9 cellular contexts compared by ENCODE assay signal in the genomic region with DNA sequence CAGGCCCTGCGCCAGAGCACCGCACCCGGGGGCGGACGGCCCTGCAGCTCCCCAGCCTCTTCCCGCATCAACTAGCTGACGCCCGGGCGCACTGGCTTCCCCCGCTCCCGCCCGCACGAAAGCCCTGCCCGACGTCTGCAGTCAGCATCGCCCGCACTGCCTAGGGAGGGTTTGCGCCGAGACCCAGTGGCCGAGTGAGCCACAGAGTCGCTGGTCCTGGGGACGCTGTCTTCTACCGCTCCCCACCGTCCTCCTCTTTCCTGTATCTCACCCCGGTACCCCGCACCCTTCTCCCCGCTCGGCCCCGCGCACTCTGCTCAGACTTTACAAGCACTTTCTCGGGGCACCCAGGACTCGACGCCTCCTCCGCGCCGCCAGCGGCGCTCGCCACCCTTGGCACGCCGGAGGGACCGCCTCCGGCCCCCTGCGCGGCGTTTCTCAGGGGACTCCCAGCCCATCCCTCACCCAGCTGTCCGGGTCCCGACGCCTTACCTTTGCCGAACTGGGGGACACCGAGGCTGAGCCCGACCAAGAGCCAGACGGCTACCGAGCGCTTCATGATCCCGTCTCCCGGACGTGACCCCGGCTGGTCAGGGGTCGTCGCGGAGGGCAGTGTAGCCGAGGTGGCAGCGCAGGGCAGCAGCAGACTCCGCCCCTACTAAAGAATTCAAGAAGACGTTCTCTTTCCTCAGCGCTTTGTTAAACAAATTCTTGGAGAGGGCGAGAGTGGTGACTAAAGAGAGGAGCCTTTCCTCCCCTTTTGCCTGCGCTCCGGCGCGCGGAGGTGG. TPM values are rescaled to one million over a fixed set of nuclear protein-coding genes. Genes with fewer than 3 reads are reported as not detected.
A peak's percentile ranks its signal among the peaks of the same experiment; 100 is the strongest.
DNase-seq lines count a peak whose midpoint lies in the region; ATAC-seq and TF ChIP-seq lines count a peak whose summit lies in the region.
"Had no signal": no experiment of that assay in that cellular context is flagged by ENCODE, and none has a peak within 500 bp of the region (broad histone marks: within the 10 kb centered on the region; RNA-seq: fewer than 3 reads in every experiment).

No MANE protein-coding gene starts in this region.

- H3K4me1 ChIP-seq in BE2C (peaks cover 1% of the 10 kb centered on the region; the same call in 1 of the 2 replicates), duodenal mucosa (ENCODE audit: control insufficient read depth in 1 of 2, insufficient read depth in 2 of 2, low read length in 2 of 2) (no peaks in the 10 kb centered on the region), right lobe of liver (peaks cover 0 to 18% (median 0%) of the 10 kb centered on the region in 4 donors), tibial artery (peaks cover 0 to 40% (median 20%) of the 10 kb centered on the region in 4 donors)

- WGBS in right lobe of liver (ENCODE audit: insufficient coverage, low coverage, low lambda C conversion rate, missing lambda C conversion rate), result 2% methylated on average over 22 of the region's 73 CpGs

- peaks cover 39% of the 10 kb centered on the region for H3K27me3 Mint-ChIP-seq in activated T-helper 1 cell treated with anti-CD3 and anti-CD28 coated beads, Interleukin-12 subunit alpha, Interleukin-12 subunit beta, Interleukin-2, Interleukin-4 antibody, amounts not matched to agents 30 ng/mL and 10 ng/mL and 1 ng/mL, durations not matched to agents 14 hours and 24 hours and 36 hours (ENCODE audit: insufficient read depth)

- ATAC-seq in right lobe of liver (peak; percentile 23 to 33 (median 26)), GM21526 (IDR thresholded peaks at IDR 0.05; ENCODE audit: low FRiP score, unreplicated experiment) (no peak), HG03135 (IDR thresholded peaks at IDR 0.05; ENCODE audit: unreplicated experiment) (no peak)

- no peak overlapping the region for H3K4me3 Mint-ChIP-seq in activated T-helper 1 cell treated with anti-CD3 and anti-CD28 coated beads, Interleukin-12 subunit alpha, Interleukin-12 subunit beta, Interleukin-2, Interleukin-4 antibody, amounts not matched to agents 30 ng/mL and 10 ng/mL and 1 ng/mL, durations not matched to agents 14 hours and 24 hours and 36 hours
- H3K4me3 Mint-ChIP-seq: activated T-cell treated with anti-CD3 and anti-CD28 coated beads, Interleukin-2, amount 50 U/mL, for 4 hours had no signal

- H3K27me3 ChIP-seq in BE2C, result no peaks in the 10 kb centered on the region
- peaks cover 23 to 30% of the 10 kb centered on the region in 2 donors for H3K27me3 ChIP-seq in duodenal mucosa (ENCODE audit: control insufficient read depth in 1 of 2, insufficient read depth in 2 of 2, low read length in 2 of 2)
- peaks cover 6 to 9% of the 10 kb centered on the region in 2 donors for H3K27me3 ChIP-seq in right lobe of liver
- no peaks in the 10 kb centered on the region for H3K27me3 ChIP-seq in tibial artery

- H3K4me3 ChIP-seq in BE2C (ENCODE audit: low read depth, low read length), result peak overlapping the region; percentile 85
- H3K4me3 ChIP-seq in duodenal mucosa (ENCODE audit: low read depth in 1 of 2, low read length in 2 of 2), result peak overlapping the region; percentile 61 to 66
- H3K4me3 ChIP-seq in right lobe of liver, result peak overlapping the region in 2 of 3 donors; percentile 25 to 29
- peak overlapping the region; percentile 79 to 88 for H3K4me3 ChIP-seq in tibial artery

- H3K9me3 ChIP-seq in BE2C, result no peaks in the 10 kb centered on the region
- H3K9me3 ChIP-seq in duodenal mucosa (ENCODE audit: control insufficient read depth in 1 of 2, low read length in 2 of 2), result no peaks in the 10 kb centered on the region
- no peaks in the 10 kb centered on the region for H3K9me3 ChIP-seq in right lobe of liver
- H3K9me3 ChIP-seq in tibial artery, result no peaks in the 10 kb centered on the region

- H3K9me3 Mint-ChIP-seq in activated T-helper 1 cell treated with anti-CD3 and anti-CD28 coated beads, Interleukin-12 subunit alpha, Interleukin-12 subunit beta, Interleukin-2, Interleukin-4 antibody, amounts not matched to agents 30 ng/mL and 10 ng/mL and 1 ng/mL, durations not matched to agents 14 hours and 24 hours and 36 hours, result no peaks in the 10 kb centered on the region
- H3K9me3 Mint-ChIP-seq: activated T-cell treated with anti-CD3 and anti-CD28 coated beads, Interleukin-2, amount 50 U/mL, for 4 hours had no signal

- no peak overlapping the region for H3K27ac Mint-ChIP-seq in activated T-helper 1 cell treated with anti-CD3 and anti-CD28 coated beads, Interleukin-12 subunit alpha, Interleukin-12 subunit beta, Interleukin-2, Interleukin-4 antibody, amounts not matched to agents 30 ng/mL and 10 ng/mL and 1 ng/mL, durations not matched to agents 14 hours and 24 hours and 36 hours

- peaks cover 11% of the 10 kb centered on the region for H3K4me1 Mint-ChIP-seq in activated T-helper 1 cell treated with anti-CD3 and anti-CD28 coated beads, Interleukin-12 subunit alpha, Interleukin-12 subunit beta, Interleukin-2, Interleukin-4 antibody, amounts not matched to agents 30 ng/mL and 10 ng/mL and 1 ng/mL, durations not matched to agents 14 hours and 24 hours and 36 hours (ENCODE audit: low read depth)

- H3K36me3 ChIP-seq in BE2C (no peaks in the 10 kb centered on the region), duodenal mucosa (ENCODE audit: control insufficient read depth in 1 of 2, insufficient read depth in 2 of 2, low read length in 2 of 2) (no peaks in the 10 kb centered on the region), right lobe of liver (no peaks in the 10 kb centered on the region), tibial artery (no peaks in the 10 kb centered on the region)

- H3K36me3 Mint-ChIP-seq in activated T-helper 1 cell treated with anti-CD3 and anti-CD28 coated beads, Interleukin-12 subunit alpha, Interleukin-12 subunit beta, Interleukin-2, Interleukin-4 antibody, amounts not matched to agents 30 ng/mL and 10 ng/mL and 1 ng/mL, durations not matched to agents 14 hours and 24 hours and 36 hours (ENCODE audit: low read depth), result no peaks in the 10 kb centered on the region

- intact Hi-C loops in right lobe of liver (cut with DNase I) (no loop called here), tibial artery (cut with DNase I; ENCODE audit: low total_unique reads) (no loop called here)
- intact Hi-C loops in activated T-helper 1 cell treated with anti-CD3 and anti-CD28 coated beads, Interleukin-12 subunit alpha, Interleukin-12 subunit beta, Interleukin-2, Interleukin-4 antibody, amounts not matched to agents 30 ng/mL and 10 ng/mL and 1 ng/mL, durations not matched to agents 14 hours and 24 hours and 36 hours (cut with micrococcal nuclease), result no loop called here

- TF ChIP-seq CTCF in BE2C (IDR thresholded peaks at IDR 0.05; ENCODE audit: low read depth, low read length) (no peak), right lobe of liver (IDR thresholded peaks at IDR 0.05) (no peak), tibial artery (IDR thresholded peaks at IDR 0.05) (no peak)

- H3K27ac ChIP-seq in duodenal mucosa (ENCODE audit: low read depth, low read length) (peak overlapping the region; percentile 56), right lobe of liver (no peak overlapping the region), tibial artery (peak overlapping the region; percentile 95 to 98)

- H3K9ac ChIP-seq in duodenal mucosa (ENCODE audit: low read depth in 1 of 2, low read length in 2 of 2), result peak overlapping the region; percentile 25 to 51

- no peak for TF ChIP-seq POLR2A in right lobe of liver (IDR thresholded peaks at IDR 0.05)

- peak; percentile 59 for DNase-seq in BE2C
- peak; percentile 8 for DNase-seq in NCI-H146 treated with DMSO at 0.1 percent for 48 hours (lab: John Stamatoyannopoulos, UW; ENCODE audit: unreplicated experiment)
- DNase-seq in right lobe of liver, result peak in 1 of 3 donors; percentile 22
- peak; percentile 22 to 74 for DNase-seq in tibial artery
- no peak for DNase-seq in activated T-helper 1 cell treated with anti-CD3 and anti-CD28 coated beads, Interleukin-12 subunit alpha, Interleukin-12 subunit beta, Interleukin-2, Interleukin-4 antibody, amounts not matched to agents 30 ng/mL and 10 ng/mL and 1 ng/mL, durations not matched to agents 14 hours and 24 hours and 36 hours (ENCODE audit: low spot score)
- DNase-seq: activated T-cell treated with anti-CD3 and anti-CD28 coated beads, Interleukin-2, amount 50 U/mL, for 4 hours had no signal

RNA-seq across cellular contexts. Expression of a gene that starts 0.7 kb away (rescaled TPM):
- polyA plus RNA-seq in BE2C (2012; ENCODE audit: insufficient read depth, insufficient read length, low read depth), result 21.4 TPM
- total RNA-seq in right lobe of liver, result under 1 TPM in 3 of 6 experiments, not detected in 3; 0.61 to 0.84 (median 0.68) TPM
- not detected in 2 replicates for total RNA-seq in activated T-helper 1 cell treated with anti-CD3 and anti-CD28 coated beads, Interleukin-12 subunit alpha, Interleukin-12 subunit beta, Interleukin-2, Interleukin-4 antibody, amounts not matched to agents 30 ng/mL and 10 ng/mL and 1 ng/mL, durations not matched to agents 14 hours and 24 hours and 36 hours

Comparison
In these comparisons a context has a peak if more than half of its experiments do, and no peak if none do; other contexts are left out.
1. H3K4me3 ChIP-seq: peak in every context shown above with its lines; median percentile 85 in BE2C; 84 in tibial artery; 64 in duodenal mucosa; 27 in right lobe of liver.
2. H3K27ac ChIP-seq: peak in duodenal mucosa (single experiment) and tibial artery (2 of 2); none in right lobe of liver (0 of 3).
3. ATAC-seq: peak in right lobe of liver (4 of 4); none in GM21526 (single experiment) and HG03135 (single experiment).